In genomic region chr10:115207276-115207675, GRCh38 we compare ENCODE assay signal across 8 cellular contexts.
DNase-seq lines count a peak whose midpoint lies in the region; TF ChIP-seq lines count a peak whose summit lies in the region.
"Not testable (repeated sequence)": the region's sequence is repeated elsewhere in the genome, so short reads cannot be mapped to it uniquely, and the experiment has no call there.

No MANE protein-coding gene starts in this region.

- not testable (repeated sequence) for TF ChIP-seq CTCF in HFFc6 (IDR thresholded peaks at IDR 0.05); PC-9 (conservative IDR thresholded peaks at IDR 0.05); mammary epithelial cell (conservative IDR thresholded peaks at IDR 0.05 in 1 of 2, IDR thresholded peaks at IDR 0.05 in 1 of 2; ENCODE audit: extremely low read depth in 1 of 2, insufficient read depth in 1 of 2, low read depth in 1 of 2, low read length in 2 of 2)

- not testable (repeated sequence) for H3K9me3 Mint-ChIP-seq in CD4-positive, alpha-beta memory T cell; HFFc6; activated CD4-positive, alpha-beta T cell treated with anti-CD3 and anti-CD28 coated beads, Interleukin-2, amount 10 ng/mL, durations not matched to agents 24 days and 14 days; activated naive CD4-positive, alpha-beta T cell treated with anti-CD3 and anti-CD28 coated beads, Interleukin-2, amount 10 ng/mL, durations not matched to agents 7 days and 5 days; stimulated activated naive CD8-positive, alpha-beta T cell treated with anti-CD3 and anti-CD28 coated beads, Interleukin-15, Interleukin-2, amounts not matched to agents 100 ng/mL and 50 ng/mL, for 24 hours

- not testable (repeated sequence) for H2BK5ac ChIP-seq in mesenchymal stem cell (ENCODE audit: low read depth, low read length, poor library complexity, severe bottlenecking)

- H3K9me2 ChIP-seq in PC-9 (ENCODE audit: insufficient read depth): not testable (repeated sequence)

- H3K14ac ChIP-seq in mesenchymal stem cell (ENCODE audit: low read length in 2 of 2): not testable (repeated sequence)

- intact Hi-C loops in CD4-positive, alpha-beta memory T cell (cut with micrococcal nuclease); PC-9 (cut with micrococcal nuclease; ENCODE audit: unreplicated experiment); activated CD4-positive, alpha-beta T cell treated with anti-CD3 and anti-CD28 coated beads, Interleukin-2, amount 10 ng/mL, durations not matched to agents 24 days and 14 days (cut with micrococcal nuclease); mammary epithelial cell (cut with micrococcal nuclease): not testable (repeated sequence)

- H2BK120ac ChIP-seq in mesenchymal stem cell (ENCODE audit: low read depth, low read length): not testable (repeated sequence)

- in situ Hi-C loops in mammary epithelial cell (cut with MboI; ENCODE audit: low sequenced_read_pairs in 2 of 2): not testable (repeated sequence)

- H3K9me3 ChIP-seq in CD4-positive, alpha-beta memory T cell (ENCODE audit: control insufficient read depth in 1 of 2, low read length in 2 of 2); PC-9 (ENCODE audit: insufficient read depth, low read depth); mammary epithelial cell (replicated peaks; ENCODE audit: insufficient read depth, low read length); mesenchymal stem cell (ENCODE audit: control insufficient read depth, low read length): not testable (repeated sequence)

- not testable (repeated sequence) for H2BK15ac ChIP-seq in mesenchymal stem cell (ENCODE audit: low read depth, poor library complexity, severe bottlenecking)

- not testable (repeated sequence) for H3K79me1 ChIP-seq in mesenchymal stem cell (replicated peaks; ENCODE audit: low read length, poor library complexity, severe bottlenecking)

- not testable (repeated sequence) for H2AK5ac ChIP-seq in mesenchymal stem cell (ENCODE audit: low read length, severe bottlenecking)

- H3K9ac ChIP-seq in mammary epithelial cell (ENCODE audit: insufficient read depth, low read length): not testable (repeated sequence)
- H3K9ac ChIP-seq in mesenchymal stem cell (ENCODE audit: low read length): peak overlapping the region; percentile 45

- H3K27me3 ChIP-seq in CD4-positive, alpha-beta memory T cell (ENCODE audit: insufficient read depth, low read length); PC-9 (ENCODE audit: insufficient read depth, low read depth); mammary epithelial cell (ENCODE audit: insufficient read depth, low read length); mesenchymal stem cell (ENCODE audit: control insufficient read depth in 1 of 2, insufficient read depth in 1 of 2, low read length in 2 of 2): not testable (repeated sequence)

- not testable (repeated sequence) for H3K27me3 Mint-ChIP-seq in CD4-positive, alpha-beta memory T cell; HFFc6 (ENCODE audit: insufficient read depth); activated CD4-positive, alpha-beta T cell treated with anti-CD3 and anti-CD28 coated beads, Interleukin-2, amount 10 ng/mL, durations not matched to agents 24 days and 14 days; activated naive CD4-positive, alpha-beta T cell treated with anti-CD3 and anti-CD28 coated beads, Interleukin-2, amount 10 ng/mL, durations not matched to agents 7 days and 5 days; stimulated activated naive CD8-positive, alpha-beta T cell treated with anti-CD3 and anti-CD28 coated beads, Interleukin-15, Interleukin-2, amounts not matched to agents 100 ng/mL and 50 ng/mL, for 24 hours

- H3K4me1 ChIP-seq in CD4-positive, alpha-beta memory T cell (ENCODE audit: insufficient read depth, low read length); PC-9 (replicated peaks; ENCODE audit: insufficient read depth); mammary epithelial cell (ENCODE audit: insufficient read depth, low read length); mesenchymal stem cell (ENCODE audit: control insufficient read depth, insufficient read depth, low read depth, low read length): not testable (repeated sequence)

- H3K4ac ChIP-seq in mesenchymal stem cell (ENCODE audit: low read depth in 1 of 2, low read length in 2 of 2): not testable (repeated sequence)

- H3K4me2 ChIP-seq in PC-9: peak overlapping the region; percentile 63
- peak overlapping the region; percentile 69 for H3K4me2 ChIP-seq in mammary epithelial cell (ENCODE audit: insufficient read depth, low read depth, low read length)
- H3K4me2 ChIP-seq in mesenchymal stem cell (ENCODE audit: low read length, poor library complexity, severe bottlenecking): peak overlapping the region; percentile 39

- H4K8ac ChIP-seq in mesenchymal stem cell (ENCODE audit: low read length): not testable (repeated sequence)

- H3K4me1 Mint-ChIP-seq in CD4-positive, alpha-beta memory T cell; activated CD4-positive, alpha-beta T cell treated with anti-CD3 and anti-CD28 coated beads, Interleukin-2, amount 10 ng/mL, durations not matched to agents 24 days and 14 days; activated naive CD4-positive, alpha-beta T cell treated with anti-CD3 and anti-CD28 coated beads, Interleukin-2, amount 10 ng/mL, durations not matched to agents 7 days and 5 days; stimulated activated naive CD8-positive, alpha-beta T cell treated with anti-CD3 and anti-CD28 coated beads, Interleukin-15, Interleukin-2, amounts not matched to agents 100 ng/mL and 50 ng/mL, for 24 hours (ENCODE audit: low read depth): not testable (repeated sequence)
- peaks cover 19% of the 10 kb centered on the region; the same call in 1 of the 2 replicates for H3K4me1 Mint-ChIP-seq in HFFc6 (ENCODE audit: low read depth)

- not testable (repeated sequence) for H4K20me1 ChIP-seq in PC-9 (ENCODE audit: insufficient read depth); mammary epithelial cell (ENCODE audit: insufficient read depth, low read length)

- not testable (repeated sequence) for H3F3A ChIP-seq in PC-9 (ENCODE audit: insufficient read depth, low read depth)

- not testable (repeated sequence) for H3K23ac ChIP-seq in mesenchymal stem cell (ENCODE audit: low read length in 2 of 2)

- H3K36me3 Mint-ChIP-seq in CD4-positive, alpha-beta memory T cell; HFFc6 (ENCODE audit: low read depth); activated CD4-positive, alpha-beta T cell treated with anti-CD3 and anti-CD28 coated beads, Interleukin-2, amount 10 ng/mL, durations not matched to agents 24 days and 14 days (ENCODE audit: low read depth); activated naive CD4-positive, alpha-beta T cell treated with anti-CD3 and anti-CD28 coated beads, Interleukin-2, amount 10 ng/mL, durations not matched to agents 7 days and 5 days; stimulated activated naive CD8-positive, alpha-beta T cell treated with anti-CD3 and anti-CD28 coated beads, Interleukin-15, Interleukin-2, amounts not matched to agents 100 ng/mL and 50 ng/mL, for 24 hours (ENCODE audit: low read depth): not testable (repeated sequence)

- 4% methylated on average over 2 of the region's 2 CpGs for WGBS in mammary epithelial cell (ENCODE audit: low coverage, missing lambda C conversion rate)
- WGBS in mesenchymal stem cell: 25% methylated on average over 2 of the region's 2 CpGs

- H3K36me3 ChIP-seq in CD4-positive, alpha-beta memory T cell (ENCODE audit: insufficient read depth, low read length); PC-9 (ENCODE audit: low read depth); mammary epithelial cell (ENCODE audit: insufficient read depth, low read length); mesenchymal stem cell (ENCODE audit: control insufficient read depth in 1 of 2, insufficient read depth in 2 of 2, low read depth in 1 of 2, low read length in 2 of 2): not testable (repeated sequence)

- dilution Hi-C loops in mammary epithelial cell (cut with HindIII; ENCODE audit: low sequenced_read_pairs): not testable (repeated sequence)

- H3K4me3 Mint-ChIP-seq in CD4-positive, alpha-beta memory T cell: peak overlapping the region; percentile 37 to 79 (median 70)
- peak overlapping the region; percentile 89 for H3K4me3 Mint-ChIP-seq in HFFc6
- H3K4me3 Mint-ChIP-seq in activated CD4-positive, alpha-beta T cell treated with anti-CD3 and anti-CD28 coated beads, Interleukin-2, amount 10 ng/mL, durations not matched to agents 24 days and 14 days: peak overlapping the region; percentile 85
- peak overlapping the region; percentile 70 for H3K4me3 Mint-ChIP-seq in activated naive CD4-positive, alpha-beta T cell treated with anti-CD3 and anti-CD28 coated beads, Interleukin-2, amount 10 ng/mL, durations not matched to agents 7 days and 5 days
- peak overlapping the region; percentile 56 for H3K4me3 Mint-ChIP-seq in stimulated activated naive CD8-positive, alpha-beta T cell treated with anti-CD3 and anti-CD28 coated beads, Interleukin-15, Interleukin-2, amounts not matched to agents 100 ng/mL and 50 ng/mL, for 24 hours

- not testable (repeated sequence) for H3K4me3 ChIP-seq in CD4-positive, alpha-beta memory T cell (ENCODE audit: low read length in 2 of 2)
- H3K4me3 ChIP-seq in PC-9 (peak overlapping the region; percentile 35; the same call in 1 of the 2 replicates), mammary epithelial cell (replicated peaks in 1 of 3; ENCODE audit: insufficient read depth in 1 of 3, low read depth in 2 of 3, low read length in 3 of 3) (peak overlapping the region in 2 of 3 experiments; percentile 31 to 63), mesenchymal stem cell (ENCODE audit: insufficient read depth in 1 of 2, low read depth in 1 of 2, low read length in 2 of 2) (peak overlapping the region in 1 of 2 experiments; percentile 39)

- not testable (repeated sequence) for H2BK12ac ChIP-seq in mesenchymal stem cell (ENCODE audit: low read length in 2 of 2)

- H3K27ac Mint-ChIP-seq in CD4-positive, alpha-beta memory T cell: peak overlapping the region in 3 of 7 donors; percentile 0 to 65 (median 32)
- peak overlapping the region; percentile 30; the same call in 1 of the 2 replicates for H3K27ac Mint-ChIP-seq in HFFc6
- H3K27ac Mint-ChIP-seq in activated CD4-positive, alpha-beta T cell treated with anti-CD3 and anti-CD28 coated beads, Interleukin-2, amount 10 ng/mL, durations not matched to agents 24 days and 14 days; activated naive CD4-positive, alpha-beta T cell treated with anti-CD3 and anti-CD28 coated beads, Interleukin-2, amount 10 ng/mL, durations not matched to agents 7 days and 5 days; stimulated activated naive CD8-positive, alpha-beta T cell treated with anti-CD3 and anti-CD28 coated beads, Interleukin-15, Interleukin-2, amounts not matched to agents 100 ng/mL and 50 ng/mL, for 24 hours: not testable (repeated sequence)

- H3K79me2 ChIP-seq in PC-9 (ENCODE audit: low read depth); mammary epithelial cell (ENCODE audit: insufficient read depth, low read length): not testable (repeated sequence)

- POLR2A ChIA-PET in CD4-positive, alpha-beta memory T cell (lab: Charles Lee; ENCODE audit: partially characterized antibody); PC-9 (lab: Charles Lee; ENCODE audit: unreplicated experiment): not testable (repeated sequence)

- not testable (repeated sequence) for BruUV-seq in PC-9 (replicated peaks; lab: Mats Ljungman, UMichigan); mammary epithelial cell (replicated peaks; lab: Mats Ljungman, UMichigan)

- H2AFZ ChIP-seq in PC-9; mesenchymal stem cell (ENCODE audit: low read depth, low read length): not testable (repeated sequence)
- peak overlapping the region; percentile 64 for H2AFZ ChIP-seq in mammary epithelial cell (ENCODE audit: low read depth, low read length)

- H4K91ac ChIP-seq in mesenchymal stem cell (ENCODE audit: low read length): not testable (repeated sequence)

- H3K18ac ChIP-seq in mesenchymal stem cell (ENCODE audit: low read depth in 1 of 2, low read length in 2 of 2): not testable (repeated sequence)

- not testable (repeated sequence) for H3K27ac ChIP-seq in CD4-positive, alpha-beta memory T cell (ENCODE audit: low read depth, low read length); PC-9; mammary epithelial cell (ENCODE audit: insufficient read depth, low read depth, low read length); mesenchymal stem cell (ENCODE audit: low read length, poor library complexity, severe bottlenecking)

- DNase-seq in CD4-positive, alpha-beta memory T cell; PC-9; activated CD4-positive, alpha-beta T cell treated with anti-CD3 and anti-CD28 coated beads, Interleukin-2, amount 10 ng/mL, durations not matched to agents 24 days and 14 days; activated naive CD4-positive, alpha-beta T cell treated with anti-CD3 and anti-CD28 coated beads, Interleukin-2, amount 10 ng/mL, durations not matched to agents 7 days and 5 days: not testable (repeated sequence)
- DNase-seq in HFFc6: peak; percentile 32
- peak; percentile 24 for DNase-seq in mammary epithelial cell
- DNase-seq in mesenchymal stem cell: peak; percentile 10

- CTCF ChIA-PET in CD4-positive, alpha-beta memory T cell (lab: Charles Lee; ENCODE audit: partially characterized antibody); PC-9 (lab: Charles Lee); activated naive CD4-positive, alpha-beta T cell treated with anti-CD3 and anti-CD28 coated beads, Interleukin-2, amount 10 ng/mL, durations not matched to agents 7 days and 5 days (lab: Charles Lee); mammary epithelial cell (lab: Charles Lee; ENCODE audit: low non-redundant PET): not testable (repeated sequence)
